Comparison of ENCODE assay signal across 9 cellular contexts in genomic region chr6:139580592-139581484, GRCh38.
DNase-seq lines count a peak whose midpoint lies in the region; ATAC-seq and FAIRE-seq lines count a peak whose summit lies in the region.
"Had no signal": no experiment of that assay in that cellular context is flagged by ENCODE, and none has a peak within 500 bp of the region (broad histone marks: within the 10 kb centered on the region; RNA-seq: fewer than 3 reads in every experiment).

No MANE protein-coding gene starts in this region.

- ATAC-seq in GM18867 (IDR thresholded peaks at IDR 0.05; ENCODE audit: unreplicated experiment) (peak; percentile 96), GM21528 (IDR thresholded peaks at IDR 0.05; ENCODE audit: low FRiP score, unreplicated experiment) (peak; percentile 91), HG03159 (IDR thresholded peaks at IDR 0.05; ENCODE audit: unreplicated experiment) (peak; percentile 81)

- peak; percentile 19 for DNase-seq in kidney glomerular epithelial cell (lab: John Stamatoyannopoulos, UW)
- DNase-seq in NCI-H774 (lab: John Stamatoyannopoulos, UW): no peak
- no peak for DNase-seq in DMS53 treated with DMSO at 0.1 percent for 48 hours (lab: John Stamatoyannopoulos, UW; ENCODE audit: unreplicated experiment)
- DNase-seq in UCSD-AML1 (lab: John Stamatoyannopoulos, UW; ENCODE audit: unreplicated experiment): no peak
- no peak for DNase-seq in HTR-8/SVneo (ENCODE audit: insufficient read length, low spot score)

- FAIRE-seq in HTR-8/SVneo (lab: Jason Lieb, UNC): no peak
- FAIRE-seq: astrocyte had no signal
